In genomic region chr1:181632492-181632891, GRCh38 we compare ENCODE assay signal across 19 cellular contexts.
DNase-seq lines count a peak whose midpoint lies in the region; TF ChIP-seq lines count a peak whose summit lies in the region.
"Had no signal": no experiment of that assay in that cellular context is flagged by ENCODE, and none has a peak within 500 bp of the region (broad histone marks: within the 10 kb centered on the region; RNA-seq: fewer than 3 reads in every experiment).

No MANE protein-coding gene starts in this region.

- no peaks in the 10 kb centered on the region for H3K36me3 ChIP-seq in transverse colon
- H3K36me3 ChIP-seq: SJCRH30 had no signal

- intact Hi-C loops in transverse colon (cut with DNase I; ENCODE audit: low total_unique reads) = no loop called here

- peak overlapping the region in 3 of 4 donors; percentile 47 to 66 (median 59) for H3K27ac ChIP-seq in transverse colon
- H3K27ac ChIP-seq: SJCRH30 had no signal

- WGBS in transverse colon (ENCODE audit: low coverage in 1 of 2), 2 donors = 35 to 38% methylated on average over 1 of the region's 1 CpG

- TF ChIP-seq CTCF in LNCaP clone FGC (IDR thresholded peaks at IDR 0.05; ENCODE audit: control insufficient read depth, extremely low read depth, insufficient read depth) = 0 out of 2 replicates have a peak, but pooled peaks have one; percentile 12
- peak in 2 of 5 experiments; percentile 17 to 24 for TF ChIP-seq CTCF in transverse colon (IDR thresholded peaks at IDR 0.05)

- DNase-seq in NCI-H146 (lab: John Stamatoyannopoulos, UW) (peak; percentile 2), NCI-H146 treated with DMSO at 0.1 percent for 48 hours (lab: John Stamatoyannopoulos, UW; ENCODE audit: unreplicated experiment) (no peak), LNCaP clone FGC (ENCODE audit: low read depth) (no peak), kidney tubule cell (ENCODE audit: low spot score) (peak; percentile 1), transverse colon (no peak), amniotic stem cell (lab: John Stamatoyannopoulos, UW) (no peak), COR-L47 (lab: John Stamatoyannopoulos, UW) (no peak), HPDE6-E6E7 (ENCODE audit: extremely low spot score) (no peak)
- DNase-seq: 8988T; CD4-positive, alpha-beta T cell; DMS153; EL; H7; Kasumi-1; NCI-H1105; NCI-H1694 treated with DMSO at 0.1 percent for 48 hours; NCI-H226; NCI-H524 treated with DMSO at 0.1 percent for 48 hours; SJCRH30 had no signal

- TF ChIP-seq POLR2A in transverse colon (IDR thresholded peaks at IDR 0.05) = no peak

- H3K27me3 ChIP-seq in transverse colon = peaks cover 1% of the 10 kb centered on the region
- H3K27me3 ChIP-seq: SJCRH30 had no signal

- H3K4me1 ChIP-seq in transverse colon = peaks cover 0 to 7% (median 2%) of the 10 kb centered on the region in 4 donors
- H3K4me1 ChIP-seq: SJCRH30 had no signal

- H3K4me3 ChIP-seq in LNCaP clone FGC (ENCODE audit: low read depth, low read length) (no peak overlapping the region), transverse colon (no peak overlapping the region)
- H3K4me3 ChIP-seq: SJCRH30 had no signal

- in situ Hi-C loops in transverse colon (cut with MboI; ENCODE audit: low pct_ligation_motif_present in 1 of 4, low pct_unique_long_range_greater_than_20kb in 1 of 4, low sequenced_read_pairs in 3 of 4) = no loop called here

- no peak for TF ChIP-seq EP300 in transverse colon (IDR thresholded peaks at IDR 0.05; ENCODE audit: low read depth)

- H3K9me3 ChIP-seq in transverse colon = no peaks in the 10 kb centered on the region
- H3K9me3 ChIP-seq: SJCRH30 had no signal

Comparison
In these comparisons a context has a peak if more than half of its experiments do, and no peak if none do; other contexts are left out.
1. DNase-seq: peak in NCI-H146 (single experiment) and kidney tubule cell (single experiment); none in NCI-H146 treated with DMSO at 0.1 percent for 48 hours (single experiment), LNCaP clone FGC (single experiment), transverse colon (single experiment), amniotic stem cell (single experiment), COR-L47 (single experiment) and HPDE6-E6E7 (single experiment).